In the genomic region with DNA sequence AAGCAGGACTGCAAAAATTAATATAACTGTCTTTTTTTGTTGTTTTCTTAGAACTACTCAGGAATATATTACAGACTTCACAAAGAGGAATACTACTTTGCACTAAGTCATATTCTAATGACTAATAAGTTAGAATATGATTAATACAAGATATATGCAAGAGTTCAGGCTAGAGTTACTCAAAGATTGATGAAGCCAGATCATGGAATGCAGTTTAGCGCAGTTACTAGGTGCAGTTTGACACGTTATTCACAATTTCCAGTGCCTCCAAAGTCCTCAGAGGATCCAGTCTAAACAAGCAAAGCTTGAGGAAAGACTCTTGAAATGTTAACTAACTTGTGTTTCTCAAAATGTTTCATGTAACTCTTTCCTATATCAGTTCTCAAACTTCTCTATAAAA, we compare ENCODE assay signal across 13 cellular contexts. TPM values are rescaled to one million over a fixed set of nuclear protein-coding genes. Genes with fewer than 3 reads are reported as not detected.
DNase-seq lines count a peak whose midpoint lies in the region; ATAC-seq and TF ChIP-seq lines count a peak whose summit lies in the region.
"Had no signal": no experiment of that assay in that cellular context is flagged by ENCODE, and none has a peak within 500 bp of the region (broad histone marks: within the 10 kb centered on the region; RNA-seq: fewer than 3 reads in every experiment).

No MANE protein-coding gene starts in this region.

- no peaks in the 10 kb centered on the region for H3K27me3 ChIP-seq in skeletal muscle satellite cell (ENCODE audit: control insufficient read depth, insufficient read depth, low read length)
- H3K27me3 ChIP-seq: tibial nerve had no signal

- DNase-seq in HS-27A (ENCODE audit: low read depth) (peak; percentile 65), amniotic stem cell (lab: John Stamatoyannopoulos, UW) (peak; percentile 60), fibroblast of villous mesenchyme (ENCODE audit: low read depth) (peak; percentile 2), SKM-1 (lab: John Stamatoyannopoulos, UW; ENCODE audit: unreplicated experiment) (no peak), nucleus accumbens (lab: John Stamatoyannopoulos, UW) (no peak)
- DNase-seq: cerebellar nuclear complex, NCI-H1105, T1000 had no signal

- no peaks in the 10 kb centered on the region for H3K9me3 ChIP-seq in skeletal muscle satellite cell (replicated peaks; ENCODE audit: low read length)
- H3K9me3 ChIP-seq: tibial nerve had no signal

- TF ChIP-seq CTCF in fibroblast of villous mesenchyme (IDR thresholded peaks at IDR 0.05; ENCODE audit: insufficient read depth, low read depth, low read length) = no peak

- peak overlapping the region; percentile 23 for H3K9ac ChIP-seq in skeletal muscle satellite cell (ENCODE audit: low read depth, low read length)

- no peak overlapping the region for H3K4me2 ChIP-seq in skeletal muscle satellite cell (ENCODE audit: low read length)

- no peaks in the 10 kb centered on the region for H3K36me3 ChIP-seq in skeletal muscle satellite cell (ENCODE audit: insufficient read depth, low read length)
- H3K36me3 ChIP-seq: tibial nerve had no signal

- peaks cover 20% of the 10 kb centered on the region for H3K4me1 ChIP-seq in skeletal muscle satellite cell (ENCODE audit: control insufficient read depth, insufficient read depth, low read length)
- H3K4me1 ChIP-seq: tibial nerve had no signal

- no peak for ATAC-seq in HG03460 (IDR thresholded peaks at IDR 0.05; ENCODE audit: unreplicated experiment)
- no peak for ATAC-seq in GM21360 (IDR thresholded peaks at IDR 0.05; ENCODE audit: unreplicated experiment)

- H3K4me3 ChIP-seq in fibroblast of villous mesenchyme (ENCODE audit: low read depth, low read length) = no peak overlapping the region
- H3K4me3 ChIP-seq in skeletal muscle satellite cell (ENCODE audit: low read length) = no peak overlapping the region
- H3K4me3 ChIP-seq: tibial nerve had no signal

RNA-seq across cellular contexts. Expression of gene MYCT1, which starts 1.2 kb away (rescaled TPM):
- under 0.01 TPM in 2 replicates for total RNA-seq in fibroblast of villous mesenchyme
- total RNA-seq in skeletal muscle satellite cell (2012; rRNA removed) = 0.22 TPM in 1 of 2 replicates, not detected in the other
- total RNA-seq: NCI-H460 had no signal

RNA-seq across cellular contexts. Expression of gene VIP, which starts 54.1 kb away (rescaled TPM):
- not detected in 2 replicates for total RNA-seq in fibroblast of villous mesenchyme
- not detected in 2 replicates for total RNA-seq in skeletal muscle satellite cell (2012; rRNA removed)
- total RNA-seq: NCI-H460 had no signal

RNA-seq across cellular contexts. Expression of gene SYNE1, which starts 59.4 kb away (rescaled TPM):
- 101 and 145 TPM in 2 replicates for total RNA-seq in fibroblast of villous mesenchyme
- 67.9 and 72.1 TPM in 2 replicates for total RNA-seq in skeletal muscle satellite cell (2012; rRNA removed)

Comparison
In these comparisons a context has a peak if more than half of its experiments do, and no peak if none do; other contexts are left out.
1. DNase-seq: peak in HS-27A (single experiment), amniotic stem cell (single experiment) and fibroblast of villous mesenchyme (single experiment); none in SKM-1 (single experiment) and nucleus accumbens (0 of 56).